ENCODE assay signal across 11 cellular contexts in the genomic region with DNA sequence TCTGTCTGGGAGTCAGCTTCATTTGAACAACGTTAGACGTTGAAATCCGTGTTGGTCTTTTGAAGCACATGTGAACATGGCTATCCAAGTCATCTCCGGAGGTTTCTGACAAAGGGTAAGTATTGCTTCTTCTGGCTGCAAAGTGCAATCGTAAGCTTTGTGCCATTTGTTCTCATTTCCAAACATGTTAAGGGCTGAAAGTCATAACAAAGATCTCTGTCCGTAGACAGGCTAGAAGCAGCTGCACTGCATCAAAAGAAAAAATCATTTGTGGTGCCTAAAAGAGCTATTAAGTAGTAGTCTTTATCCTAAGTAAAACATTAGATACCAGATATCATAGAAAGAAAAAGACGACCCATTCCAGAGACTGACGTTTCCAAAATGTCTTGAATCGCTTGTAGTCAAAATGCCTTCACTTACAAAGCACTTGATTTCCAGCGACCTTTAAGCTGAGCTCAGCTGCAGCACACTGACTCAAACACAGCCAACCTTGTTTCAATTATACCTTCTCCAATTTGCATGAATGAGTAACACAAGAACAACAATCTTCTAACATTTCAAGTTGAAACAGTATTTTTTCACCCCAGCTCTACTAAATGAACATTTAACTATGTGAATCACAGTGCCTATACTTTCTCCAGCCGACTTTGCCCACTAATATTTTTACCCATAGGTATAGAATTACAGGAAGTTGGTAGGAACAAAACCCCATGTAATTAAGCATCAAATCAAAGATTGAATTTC.
DNase-seq lines count a peak whose midpoint lies in the region; ATAC-seq and TF ChIP-seq lines count a peak whose summit lies in the region.
"Had no signal": no experiment of that assay in that cellular context is flagged by ENCODE, and none has a peak within 500 bp of the region (broad histone marks: within the 10 kb centered on the region; RNA-seq: fewer than 3 reads in every experiment).

No MANE protein-coding gene starts in this region.

- TF ChIP-seq CTCF in epithelial cell of esophagus (IDR thresholded peaks at IDR 0.05; ENCODE audit: insufficient read depth, low read depth, low read length, missing control alignments) = no peak
- TF ChIP-seq CTCF in upper lobe of left lung (IDR thresholded peaks at IDR 0.05) = no peak
- no peak for TF ChIP-seq CTCF in Peyer's patch (IDR thresholded peaks at IDR 0.05)

- H3K36me3 ChIP-seq in muscle layer of duodenum (ENCODE audit: control insufficient read depth in 1 of 2, insufficient read depth in 2 of 2, low read length in 2 of 2) (no peaks in the 10 kb centered on the region), upper lobe of left lung (no peaks in the 10 kb centered on the region), Peyer's patch (no peaks in the 10 kb centered on the region)
- H3K36me3 ChIP-seq: tibial nerve had no signal

- H3K9me3 ChIP-seq in muscle layer of duodenum (ENCODE audit: control insufficient read depth in 1 of 2, low read length in 2 of 2) = no peaks in the 10 kb centered on the region
- H3K9me3 ChIP-seq in upper lobe of left lung = no peaks in the 10 kb centered on the region
- no peaks in the 10 kb centered on the region for H3K9me3 ChIP-seq in Peyer's patch
- H3K9me3 ChIP-seq: tibial nerve had no signal

- no peak for TF ChIP-seq POLR2A in upper lobe of left lung (IDR thresholded peaks at IDR 0.05)
- TF ChIP-seq POLR2A in Peyer's patch (IDR thresholded peaks at IDR 0.05) = no peak

- DNase-seq in AG20443 (ENCODE audit: low spot score) (peak; percentile 47), NCI-H226 (peak; percentile 21), epithelial cell of esophagus (ENCODE audit: low read depth) (peak; percentile 91), upper lobe of left lung (no peak), LoVo (ENCODE audit: low spot score) (no peak), Peyer's patch (no peak), hippocampal formation (lab: John Stamatoyannopoulos, UW) (no peak)
- DNase-seq: activated CD4-positive, alpha-beta T cell treated with anti-CD3 and anti-CD28 coated beads for 48 hours; stimulated activated CD4-positive, alpha-beta T cell treated with anti-CD3 and anti-CD28 coated beads, Interleukin-4, amount 100 ng/mL, for 24 hours had no signal

- ATAC-seq in upper lobe of left lung (ENCODE audit: low FRiP score in 2 of 2) = no peak

- H3K27ac ChIP-seq in muscle layer of duodenum (ENCODE audit: low read length) (peak overlapping the region; percentile 68), upper lobe of left lung (peak overlapping the region in 2 of 4 donors; percentile 20 to 71), Peyer's patch (no peak overlapping the region)
- H3K27ac ChIP-seq: tibial nerve had no signal

- 78 to 79% methylated on average over 11 of the region's 11 CpGs for WGBS in upper lobe of left lung, 2 donors

- no peaks in the 10 kb centered on the region for H3K27me3 ChIP-seq in muscle layer of duodenum (ENCODE audit: low read depth, low read length)
- no peaks in the 10 kb centered on the region for H3K27me3 ChIP-seq in upper lobe of left lung
- H3K27me3 ChIP-seq in Peyer's patch = no peaks in the 10 kb centered on the region
- H3K27me3 ChIP-seq: tibial nerve had no signal

- TF ChIP-seq EP300 in upper lobe of left lung (IDR thresholded peaks at IDR 0.05) = no peak

- H3K4me3 ChIP-seq in epithelial cell of esophagus (ENCODE audit: low read length) (no peak overlapping the region), muscle layer of duodenum (ENCODE audit: low read depth in 1 of 2, low read length in 2 of 2) (peak overlapping the region; percentile 43 to 49), upper lobe of left lung (no peak overlapping the region), Peyer's patch (no peak overlapping the region)
- H3K4me3 ChIP-seq: tibial nerve had no signal

- H3K4me1 ChIP-seq in muscle layer of duodenum (ENCODE audit: control insufficient read depth in 1 of 2, insufficient read depth in 2 of 2, low read length in 2 of 2) (peaks cover 0 to 11% of the 10 kb centered on the region in 2 donors), upper lobe of left lung (peaks cover 0 to 13% (median 4%) of the 10 kb centered on the region in 4 donors), Peyer's patch (no peaks in the 10 kb centered on the region)

Comparison
In these comparisons a context has a peak if more than half of its experiments do, and no peak if none do; other contexts are left out.
1. DNase-seq: peak in AG20443 (single experiment), NCI-H226 (single experiment) and epithelial cell of esophagus (single experiment); none in upper lobe of left lung (0 of 2), LoVo (single experiment), Peyer's patch (0 of 3) and hippocampal formation (0 of 2).
2. H3K4me3 ChIP-seq: peak in muscle layer of duodenum (2 of 2); none in epithelial cell of esophagus (single experiment), upper lobe of left lung (0 of 4) and Peyer's patch (0 of 4).